Comparison of ENCODE assay signal across 15 cellular contexts in the genomic region with DNA sequence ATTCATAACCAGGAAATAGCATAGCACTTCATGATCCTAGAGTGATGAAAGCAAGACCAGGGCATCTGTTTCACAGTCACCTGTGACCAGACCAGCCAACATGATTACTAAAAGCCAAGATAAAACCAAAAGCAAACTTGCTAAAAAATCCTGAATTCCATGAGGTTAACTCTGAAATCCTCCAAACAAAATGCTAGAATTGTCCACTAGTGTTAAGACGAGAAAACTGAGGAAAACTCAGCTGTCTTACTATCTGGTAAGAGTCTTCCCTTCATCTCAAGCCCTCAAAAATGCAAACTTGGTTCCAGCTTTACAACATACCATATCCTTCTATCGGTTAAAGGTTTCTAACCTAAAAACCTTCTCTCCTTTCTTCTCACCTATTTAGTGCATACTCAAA. TPM values are rescaled to one million over a fixed set of nuclear protein-coding genes. Genes with fewer than 3 reads are reported as not detected.
DNase-seq lines count a peak whose midpoint lies in the region; ATAC-seq and TF ChIP-seq lines count a peak whose summit lies in the region.
"Had no signal": no experiment of that assay in that cellular context is flagged by ENCODE, and none has a peak within 500 bp of the region (broad histone marks: within the 10 kb centered on the region; RNA-seq: fewer than 3 reads in every experiment).

No MANE protein-coding gene starts in this region.

- H3K4me3 ChIP-seq in Caco-2 (ENCODE audit: low read depth, low read length) (no peak overlapping the region), HCT116 (replicated peaks in 1 of 2; ENCODE audit: low read depth in 1 of 2, low read length in 2 of 2) (0 out of 4 replicates have a peak overlapping the region, but pooled peaks of 1 of the 2 experiments have one; percentile 74), right lobe of liver (no peak overlapping the region), MG63 (no peak overlapping the region)

- DNase-seq in Caco-2 (no peak), HCT116 (ENCODE audit: low read depth, low spot score) (no peak), natural killer cell (no peak), NCI-H1436 (lab: John Stamatoyannopoulos, UW) (no peak), right lobe of liver (no peak), MG63 (no peak)
- DNase-seq in activated naive CD8-positive, alpha-beta T cell treated with anti-CD3 and anti-CD28 coated beads, Interleukin-2, amount 10 ng/mL, durations not matched to agents 7 days and 5 days = no peak
- DNase-seq: activated CD4-positive, CD25-positive, alpha-beta regulatory T cell; activated effector memory CD4-positive, alpha-beta T cell treated with Interleukin-2 at 50 U/mL for 16 hours; heart left ventricle; left cardiac atrium; NK-92 treated with Interleukin-12 subunit alpha and Interleukin-12 subunit beta, amount 100 ng/mL, for 24 hours; substantia nigra had no signal

- BruUV-seq in Caco-2 (replicated peaks; lab: Mats Ljungman, UMichigan) (no TSS peak), HCT116 (replicated peaks; lab: Mats Ljungman, UMichigan) (no TSS peak)

- H3K36me3 ChIP-seq in Caco-2 (ENCODE audit: control insufficient read depth, insufficient read depth, low read length) = peaks cover 4% of the 10 kb centered on the region
- peaks cover 33 to 35% of the 10 kb centered on the region in 2 experiments; a peak in 3 of 4 replicates for H3K36me3 ChIP-seq in HCT116 (ENCODE audit: control insufficient read depth in 1 of 2, insufficient read depth in 2 of 2, low read length in 2 of 2)
- H3K36me3 ChIP-seq in right lobe of liver = peaks cover 2 to 42% (median 21%) of the 10 kb centered on the region in 4 donors
- peaks cover 55% of the 10 kb centered on the region for H3K36me3 ChIP-seq in MG63

- H3K9me2 ChIP-seq in HCT116 (ENCODE audit: insufficient read depth) = no peaks in the 10 kb centered on the region

- H3K27me3 Mint-ChIP-seq in Caco-2 (ENCODE audit: insufficient read depth, unreplicated experiment) (no peaks in the 10 kb centered on the region), natural killer cell (ENCODE audit: low read depth in 2 of 2) (no peaks in the 10 kb centered on the region)
- no peaks in the 10 kb centered on the region for H3K27me3 Mint-ChIP-seq in activated naive CD8-positive, alpha-beta T cell treated with anti-CD3 and anti-CD28 coated beads, Interleukin-2, amount 10 ng/mL, durations not matched to agents 7 days and 5 days

- H3K9me3 Mint-ChIP-seq in Caco-2 (ENCODE audit: unreplicated experiment) (no peaks in the 10 kb centered on the region), natural killer cell (no peaks in the 10 kb centered on the region)
- no peaks in the 10 kb centered on the region for H3K9me3 Mint-ChIP-seq in activated naive CD8-positive, alpha-beta T cell treated with anti-CD3 and anti-CD28 coated beads, Interleukin-2, amount 10 ng/mL, durations not matched to agents 7 days and 5 days

- peaks cover 3% of the 10 kb centered on the region; the same call in 1 of the 2 replicates for H4K20me1 ChIP-seq in HCT116 (ENCODE audit: insufficient read depth)

- RAD21 ChIA-PET in HCT116 (lab: Charles Lee; ENCODE audit: low non-redundant PET in 1 of 2, low total read pairs in 2 of 2, uncharacterized antibody in 2 of 2, unreplicated experiment in 2 of 2) = no interaction called here

- TF ChIP-seq CTCF in Caco-2 (IDR thresholded peaks at IDR 0.05; ENCODE audit: insufficient read depth in 1 of 2, low read depth in 1 of 2, low read length in 1 of 2, severe bottlenecking in 1 of 2, unreplicated experiment in 1 of 2) (no peak), HCT116 (IDR thresholded peaks at IDR 0.05 in 2 of 3, conservative IDR thresholded peaks at IDR 0.05 in 1 of 3; ENCODE audit: borderline replicate concordance in 1 of 3, insufficient read depth in 1 of 3, low read depth in 2 of 3, low read length in 2 of 3) (no peak), natural killer cell (IDR thresholded peaks at IDR 0.05) (no peak), right lobe of liver (IDR thresholded peaks at IDR 0.05) (no peak)

- H3K36me3 Mint-ChIP-seq in Caco-2 (ENCODE audit: insufficient read depth, unreplicated experiment) (peaks cover 65% of the 10 kb centered on the region), natural killer cell (peaks cover 12% of the 10 kb centered on the region)
- peaks cover 17% of the 10 kb centered on the region for H3K36me3 Mint-ChIP-seq in activated naive CD8-positive, alpha-beta T cell treated with anti-CD3 and anti-CD28 coated beads, Interleukin-2, amount 10 ng/mL, durations not matched to agents 7 days and 5 days

- no peak for TF ChIP-seq POLR2A in HCT116 (IDR thresholded peaks at IDR 0.05; ENCODE audit: borderline replicate concordance, extremely low read depth, insufficient read depth, insufficient read length)
- TF ChIP-seq POLR2A in right lobe of liver (IDR thresholded peaks at IDR 0.05) = no peak

- H3K27ac Mint-ChIP-seq in Caco-2 (ENCODE audit: unreplicated experiment) (peak overlapping the region; percentile 97), natural killer cell (peak overlapping the region; percentile 93 to 96)
- H3K27ac Mint-ChIP-seq in activated naive CD8-positive, alpha-beta T cell treated with anti-CD3 and anti-CD28 coated beads, Interleukin-2, amount 10 ng/mL, durations not matched to agents 7 days and 5 days = peak overlapping the region; percentile 97

- no peak overlapping the region for H3K9ac ChIP-seq in HCT116 (ENCODE audit: low read length)

- POLR2A ChIA-PET in Caco-2 (lab: Charles Lee) = no interaction called here
- POLR2A ChIA-PET in HCT116 (lab: Charles Lee) = interaction anchor here (1.5 to 2.1 kb wide), 2 partner anchors 11 to 12 kb away, joined by 5 to 6 read pairs; no protein-coding TSS in a partner anchor
- POLR2A ChIA-PET in activated naive CD8-positive, alpha-beta T cell treated with anti-CD3 and anti-CD28 coated beads, Interleukin-2, amount 10 ng/mL, durations not matched to agents 7 days and 5 days (lab: Charles Lee) = interaction anchor here (0.6 to 2.6 kb wide), 3 partner anchors 30 to 236 kb away, joined by 3 to 22 read pairs (median 6); partner anchors contain the start of gene OGA

- H3K79me2 ChIP-seq in HCT116 (ENCODE audit: insufficient read depth, low read length) = peaks cover 39% of the 10 kb centered on the region

- H2AFZ ChIP-seq in HCT116 (ENCODE audit: low read depth, low read length, poor library complexity, severe bottlenecking) = no peak overlapping the region

- H3K27me3 ChIP-seq in Caco-2 (replicated peaks; ENCODE audit: control insufficient read depth, insufficient read depth, low read length) (no peaks in the 10 kb centered on the region), HCT116 (ENCODE audit: insufficient read depth, low read length) (no peaks in the 10 kb centered on the region), right lobe of liver (no peaks in the 10 kb centered on the region), MG63 (no peaks in the 10 kb centered on the region)

- no peaks in the 10 kb centered on the region for H3K9me3 ChIP-seq in Caco-2
- no peaks in the 10 kb centered on the region for H3K9me3 ChIP-seq in HCT116 (ENCODE audit: control insufficient read depth in 1 of 2, insufficient read depth in 1 of 2, low read depth in 1 of 2, low read length in 2 of 2)
- H3K9me3 ChIP-seq in right lobe of liver = no peaks in the 10 kb centered on the region
- no peaks in the 10 kb centered on the region for H3K9me3 ChIP-seq in MG63
- H3K9me3 ChIP-seq: heart left ventricle had no signal

- H3K4me2 ChIP-seq in HCT116 (ENCODE audit: low read length) = peak overlapping the region; percentile 94

- H3K4me1 ChIP-seq in Caco-2 (peaks cover 10% of the 10 kb centered on the region), HCT116 (ENCODE audit: control insufficient read depth in 1 of 2, insufficient read depth in 2 of 2, low read length in 2 of 2) (peaks cover 19 to 42% of the 10 kb centered on the region in 2 experiments), right lobe of liver (peaks cover 0 to 16% (median 3%) of the 10 kb centered on the region in 4 donors)

- peak overlapping the region; percentile 93 for H3K4me3 Mint-ChIP-seq in Caco-2 (ENCODE audit: unreplicated experiment)
- peak overlapping the region; percentile 99 for H3K4me3 Mint-ChIP-seq in activated naive CD8-positive, alpha-beta T cell treated with anti-CD3 and anti-CD28 coated beads, Interleukin-2, amount 10 ng/mL, durations not matched to agents 7 days and 5 days
- H3K4me3 Mint-ChIP-seq in natural killer cell = peak overlapping the region; percentile 100

- 67% methylated on average over 2 of the region's 2 CpGs for WGBS in right lobe of liver (ENCODE audit: insufficient coverage, low coverage, low lambda C conversion rate, missing lambda C conversion rate)

- H3K4me1 Mint-ChIP-seq in Caco-2 (ENCODE audit: low read depth, unreplicated experiment) = peaks cover 8% of the 10 kb centered on the region
- peaks cover 33% of the 10 kb centered on the region for H3K4me1 Mint-ChIP-seq in activated naive CD8-positive, alpha-beta T cell treated with anti-CD3 and anti-CD28 coated beads, Interleukin-2, amount 10 ng/mL, durations not matched to agents 7 days and 5 days
- peaks cover 45 to 48% of the 10 kb centered on the region in 2 donors for H3K4me1 Mint-ChIP-seq in natural killer cell

- CTCF ChIA-PET in Caco-2 (lab: Charles Lee) = interaction anchor here (4.9 kb wide), 1 partner anchor 181 kb away, joined by 126 read pairs; no protein-coding TSS in a partner anchor
- CTCF ChIA-PET in HCT116 (lab: Charles Lee) = interaction anchor here (0.6 to 5.8 kb wide), 5 partner anchors 52 to 571 kb away, joined by 4 to 220 read pairs (median 8); no protein-coding TSS in a partner anchor

- intact Hi-C loops in Caco-2 (cut with micrococcal nuclease; ENCODE audit: unreplicated experiment) (loop anchor here (5.0 kb wide), 1 partner anchor 197 kb away; the partner anchor contains the start of genes DPCD and POLL), HCT116 (cut with micrococcal nuclease) (loop anchor here (5.0 kb wide), 2 partner anchors 33 to 197 kb away; partner anchors contain the start of genes DPCD, OGA and POLL), natural killer cell (cut with micrococcal nuclease) (loop anchor here (5.0 kb wide), 1 partner anchor 288 kb away; no protein-coding TSS in a partner anchor), right lobe of liver (cut with DNase I) (no loop called here)

- TF ChIP-seq RAD21 in HCT116 (IDR thresholded peaks at IDR 0.05; ENCODE audit: low read depth) = no peak

- H3K27ac ChIP-seq in HCT116 (ENCODE audit: low read depth, low read length) (peak overlapping the region; percentile 66; the same call in 1 of the 2 replicates), right lobe of liver (no peak overlapping the region)

- ATAC-seq in HCT116 (no peak), natural killer cell (no peak), right lobe of liver (no peak)
- ATAC-seq in activated naive CD8-positive, alpha-beta T cell treated with anti-CD3 and anti-CD28 coated beads, Interleukin-2, amount 10 ng/mL, durations not matched to agents 7 days and 5 days (ENCODE audit: low read depth) = no peak
- ATAC-seq: heart left ventricle, left cardiac atrium had no signal

RNA-seq across cellular contexts. Expression of gene NPM3, which starts 1.3 kb away (rescaled TPM):
- total RNA-seq in Caco-2 (2022) (92.6 and 103 TPM in 2 replicates), HCT116 (2021; ENCODE audit: unreplicated experiment) (267 TPM), natural killer cell (1 to 10 TPM; 8.2 to 9.0 (median 8.5) TPM), right lobe of liver (10 to 100 TPM in 3 of 6 experiments, 1 to 10 TPM in 3; 4.7 to 31.8 (median 8.6) TPM)
- polyA plus RNA-seq in HCT116 (2012) = 244 and 258 TPM in 2 replicates
- 10 to 100 TPM; 29.2 to 30.5 TPM for total RNA-seq in activated naive CD8-positive, alpha-beta T cell treated with anti-CD3 and anti-CD28 coated beads, Interleukin-2, amount 10 ng/mL, durations not matched to agents 7 days and 5 days
- 30.8 and 87.3 TPM in 2 replicates for total RNA-seq in MG63 (2014; rRNA removed; shearing (Covaris generic); ENCODE audit: low replicate concordance)

RNA-seq across cellular contexts. Expression of gene FGF8, which starts 8.6 kb away (rescaled TPM):
- total RNA-seq in Caco-2 (2022) = 0.68 TPM in 1 of 2 replicates, not detected in the other
- 2.7 TPM for total RNA-seq in HCT116 (2021; ENCODE audit: unreplicated experiment)
- 1.6 and 1.9 TPM in 2 replicates for polyA plus RNA-seq in HCT116 (2012)
- not detected for total RNA-seq in activated naive CD8-positive, alpha-beta T cell treated with anti-CD3 and anti-CD28 coated beads, Interleukin-2, amount 10 ng/mL, durations not matched to agents 7 days and 5 days
- not detected for total RNA-seq in natural killer cell
- total RNA-seq in right lobe of liver = not detected
- total RNA-seq in MG63 (2014; rRNA removed; shearing (Covaris generic); ENCODE audit: low replicate concordance) = not detected in 2 replicates
- total RNA-seq: epithelial cell of proximal tubule, heart left ventricle, left cardiac atrium, MCF 10A had no signal
- polyA plus RNA-seq: heart left ventricle had no signal

RNA-seq across cellular contexts. Expression of gene OGA, which starts 33.7 kb away (rescaled TPM):
- total RNA-seq in Caco-2 (2022) (76.9 and 84.3 TPM in 2 replicates), HCT116 (2021; ENCODE audit: unreplicated experiment) (127 TPM), natural killer cell (100 to 1,000 TPM; 427 to 488 (median 481) TPM), right lobe of liver (10 to 100 TPM; 34.7 to 52.2 (median 36.7) TPM)
- polyA plus RNA-seq in HCT116 (2012) = 62.7 and 71.3 TPM in 2 replicates
- total RNA-seq in activated naive CD8-positive, alpha-beta T cell treated with anti-CD3 and anti-CD28 coated beads, Interleukin-2, amount 10 ng/mL, durations not matched to agents 7 days and 5 days = 100 to 1,000 TPM; 207 to 212 TPM
- 31.3 and 66.7 TPM in 2 replicates for total RNA-seq in MG63 (2014; rRNA removed; shearing (Covaris generic); ENCODE audit: low replicate concordance)

RNA-seq across cellular contexts. Expression of gene KCNIP2, which starts 59.0 kb away (rescaled TPM):
- total RNA-seq in Caco-2 (2022) (5.5 and 6.1 TPM in 2 replicates), HCT116 (2021; ENCODE audit: unreplicated experiment) (8.5 TPM), natural killer cell (1 to 10 TPM in 2 of 3 donors, under 1 TPM in 1; 0.97 to 2.0 (median 1.6) TPM), right lobe of liver (1 to 10 TPM in 5 of 6 experiments, under 1 TPM in 1; 0.53 to 1.9 (median 1.1) TPM)
- polyA plus RNA-seq in HCT116 (2012) = 2.1 and 3.1 TPM in 2 replicates
- 1 to 10 TPM; 3.1 to 4.1 TPM for total RNA-seq in activated naive CD8-positive, alpha-beta T cell treated with anti-CD3 and anti-CD28 coated beads, Interleukin-2, amount 10 ng/mL, durations not matched to agents 7 days and 5 days
- total RNA-seq in MG63 (2014; rRNA removed; shearing (Covaris generic); ENCODE audit: low replicate concordance) = not detected in 2 replicates

Comparison
In these comparisons a context has a peak if more than half of its experiments do, and no peak if none do; other contexts are left out.
1. intact Hi-C loops: an anchor here in Caco-2 (5.0 kb wide), HCT116 (5.0 kb wide) and natural killer cell (5.0 kb wide); none called in right lobe of liver.